In genomic region chr7:66739953-66740301, GRCh38 we compare ENCODE assay signal across 1 cellular context.
TF ChIP-seq lines count a peak whose summit lies in the region.

No MANE protein-coding gene starts in this region.

TF ChIP-seq in K562, 482 proteins besides CTCF, POLR2A, EP300 and RAD21 (continued from another document):
- no peak for TF ChIP-seq ZNF41 (CRISPR knock-in tag; conservative IDR thresholded peaks at IDR 0.05)
- 0 out of 2 replicates have a peak, but pooled peaks have one; percentile 33 for TF ChIP-seq LEF1 (IDR thresholded peaks at IDR 0.05)
- no peak for TF ChIP-seq CEBPZ (IDR thresholded peaks at IDR 0.05; ENCODE audit: borderline replicate concordance, low read depth, low read length)
- TF ChIP-seq SMARCA4 (IDR thresholded peaks at IDR 0.05) = peak; percentile 11; the same call in 1 of the 2 replicates
- peak in 1 of 2 experiments; percentile 31; a peak in 1 of 4 replicates for TF ChIP-seq RCOR1 (IDR thresholded peaks at IDR 0.05; ENCODE audit: borderline replicate concordance in 1 of 2, low read depth in 2 of 2, low read length in 2 of 2)
- TF ChIP-seq GTF2F1 (IDR thresholded peaks at IDR 0.05; ENCODE audit: low read depth, low read length) = no peak
- peak; percentile 73 for TF ChIP-seq GTF3C2 (IDR thresholded peaks at IDR 0.05; ENCODE audit: borderline replicate concordance, extremely low read depth, insufficient read length)
- peak; percentile 52; the same call in 1 of the 2 replicates for TF ChIP-seq HDAC2 (IDR thresholded peaks at IDR 0.05)
- 0 out of 2 replicates have a peak, but pooled peaks have one; percentile 45 for TF ChIP-seq SMARCC2 (IDR thresholded peaks at IDR 0.05; ENCODE audit: low read depth)
- 0 out of 2 replicates have a peak, but pooled peaks have one; percentile 64 for TF ChIP-seq NR1H2 (CRISPR knock-in tag; IDR thresholded peaks at IDR 0.05)
- peak; percentile 66; the same call in 1 of the 2 replicates for TF ChIP-seq CREB3L1 (IDR thresholded peaks at IDR 0.05; ENCODE audit: borderline replicate concordance, low read depth)
- TF ChIP-seq ARID2 (IDR thresholded peaks at IDR 0.05) = no peak
- no peak for TF ChIP-seq TFAP4 (CRISPR knock-in tag; IDR thresholded peaks at IDR 0.05; ENCODE audit: borderline replicate concordance)
- TF ChIP-seq ZSCAN29 (IDR thresholded peaks at IDR 0.05) = peak; percentile 46; the same call in 1 of the 2 replicates
- no peak for TF ChIP-seq BRF1 (IDR thresholded peaks at IDR 0.05; ENCODE audit: borderline replicate concordance, extremely low read depth, insufficient read length)
- no peak for TF ChIP-seq GMEB1 (CRISPR knock-in tag; IDR thresholded peaks at IDR 0.05)
- no peak for TF ChIP-seq ZNF318 (IDR thresholded peaks at IDR 0.05; ENCODE audit: borderline replicate concordance in 1 of 2, low read depth in 1 of 2)
- TF ChIP-seq ZNF263 (CRISPR knock-in tag; IDR thresholded peaks at IDR 0.05; ENCODE audit: borderline replicate concordance) = 0 out of 2 replicates have a peak, but pooled peaks have one; percentile 7
- TF ChIP-seq ZNF644 (tag; IDR thresholded peaks at IDR 0.05; ENCODE audit: low read depth) = no peak
- peak; percentile 13; the same call in 1 of the 2 replicates for TF ChIP-seq DPF2 (IDR thresholded peaks at IDR 0.05)
- TF ChIP-seq FOXJ2 (tag; IDR thresholded peaks at IDR 0.05) = peak; percentile 19; the same call in 1 of the 2 replicates
- 0 out of 4 replicates have a peak, but pooled peaks of 1 of the 2 experiments have one; percentile 24 for TF ChIP-seq TEAD1 (CRISPR knock-in tag; IDR thresholded peaks at IDR 0.05)
